In genomic region chr4:158768577-158769174, GRCh38 we compare ENCODE assay signal across 7 cellular contexts. TPM values are rescaled to one million over a fixed set of nuclear protein-coding genes. Genes with fewer than 3 reads are reported as not detected.
A peak's percentile ranks its signal among the peaks of the same experiment; 100 is the strongest.
DNase-seq lines count a peak whose midpoint lies in the region; ATAC-seq, FAIRE-seq and TF ChIP-seq lines count a peak whose summit lies in the region.

TSS of gene FNIP2 (plus strand) at chr4:158769026. CDS start at chr4:158769213, 187 bp downstream.

- in situ Hi-C loops in mammary epithelial cell (cut with MboI; ENCODE audit: low sequenced_read_pairs in 2 of 2): no loop called here

- dilution Hi-C loops in mammary epithelial cell (cut with HindIII; ENCODE audit: low sequenced_read_pairs): no loop called here

- H3K4me3 ChIP-seq in mammary epithelial cell (replicated peaks in 1 of 3; ENCODE audit: insufficient read depth in 1 of 3, low read depth in 2 of 3, low read length in 3 of 3) (peak within 1 kb of the TSS; percentile 67 to 98 (median 94)), skin epidermis (peak within 1 kb of the TSS; percentile 58 to 93 (median 83))

- peak within 1 kb of the TSS; percentile 60 for H3K9ac ChIP-seq in mammary epithelial cell (ENCODE audit: insufficient read depth, low read length)

- BruUV-seq in mammary epithelial cell (replicated peaks; lab: Mats Ljungman, UMichigan): no TSS peak

- H4K20me1 ChIP-seq in mammary epithelial cell (ENCODE audit: insufficient read depth, low read length): no peaks in the 10 kb centered on the region

- intact Hi-C loops in mammary epithelial cell (cut with micrococcal nuclease): loop anchor here (1.0 to 2.0 kb wide), 4 partner anchors 38 to 83 kb away; no protein-coding TSS in a partner anchor

- 8% methylated on average over 2 of the region's 85 CpGs for WGBS in mammary epithelial cell (ENCODE audit: low coverage, missing lambda C conversion rate)

- FAIRE-seq in GM18507 (lab: Jason Lieb, UNC): peak; percentile 31

- H3K9me3 ChIP-seq in mammary epithelial cell (replicated peaks; ENCODE audit: insufficient read depth, low read length): no peaks in the 10 kb centered on the region

- DNase-seq in GM18507 (ENCODE audit: extremely low spot score, insufficient read length, low read depth) (peak; percentile 58), NCI-H146 (lab: John Stamatoyannopoulos, UW) (peak; percentile 78), UCSD-AML1 (lab: John Stamatoyannopoulos, UW; ENCODE audit: unreplicated experiment) (peak; percentile 70), mammary epithelial cell (peak; percentile 61), iPS-NIHi11 (ENCODE audit: low spot score) (peak; percentile 95)

- no peaks in the 10 kb centered on the region for H3K36me3 ChIP-seq in mammary epithelial cell (ENCODE audit: insufficient read depth, low read length)

- peak within 1 kb of the TSS; percentile 99 for H2AFZ ChIP-seq in mammary epithelial cell (ENCODE audit: low read depth, low read length)

- H3K4me2 ChIP-seq in mammary epithelial cell (ENCODE audit: insufficient read depth, low read depth, low read length): peak within 1 kb of the TSS; percentile 91

- peaks cover 13% of the 10 kb centered on the region for H3K4me1 ChIP-seq in mammary epithelial cell (ENCODE audit: insufficient read depth, low read length)

- CTCF ChIA-PET in mammary epithelial cell (lab: Charles Lee; ENCODE audit: low non-redundant PET): interaction anchor here (0.7 kb wide), 1 partner anchor 38 kb away, joined by 4 read pairs; no protein-coding TSS in a partner anchor

- TF ChIP-seq CTCF in mammary epithelial cell (conservative IDR thresholded peaks at IDR 0.05 in 1 of 2, IDR thresholded peaks at IDR 0.05 in 1 of 2; ENCODE audit: extremely low read depth in 1 of 2, insufficient read depth in 1 of 2, low read depth in 1 of 2, low read length in 2 of 2): no peak

- H3K27me3 ChIP-seq in mammary epithelial cell (ENCODE audit: insufficient read depth, low read length): no peaks in the 10 kb centered on the region

- H3K27ac ChIP-seq in mammary epithelial cell (ENCODE audit: insufficient read depth, low read depth, low read length) (peak within 1 kb of the TSS; percentile 49), skin epidermis (peak within 1 kb of the TSS; percentile 48 to 96 (median 87))

- H3K79me2 ChIP-seq in mammary epithelial cell (ENCODE audit: insufficient read depth, low read length): peaks cover 44% of the 10 kb centered on the region

- ATAC-seq in HG02840 (IDR thresholded peaks at IDR 0.05; ENCODE audit: low FRiP score, unreplicated experiment): peak; percentile 76

RNA-seq across cellular contexts. Expression of gene FNIP2, which starts in this region (rescaled TPM):
- 10 to 100 TPM; 13.0 to 29.5 TPM for total RNA-seq in mammary epithelial cell
- polyA plus RNA-seq in mammary epithelial cell: 4.9 TPM
- 22.7 TPM for polyA minus RNA-seq in mammary epithelial cell

Comparison
In these comparisons a context has a peak if more than half of its experiments do, and no peak if none do; other contexts are left out.
1. Peak in every context shown above with its lines: DNase-seq, ATAC-seq, H3K4me3 ChIP-seq and H3K27ac ChIP-seq.